5 cellular contexts compared by ENCODE assay signal in genomic region chr1:192986748-192987334, GRCh38.
DNase-seq lines count a peak whose midpoint lies in the region; ATAC-seq, FAIRE-seq and TF ChIP-seq lines count a peak whose summit lies in the region.
"Not testable (repeated sequence)": the region's sequence is repeated elsewhere in the genome, so short reads cannot be mapped to it uniquely, and the experiment has no call there.

No MANE protein-coding gene starts in this region.

- ATAC-seq in K562; stimulated activated effector memory CD8-positive, alpha-beta T cell treated with anti-CD3 and anti-CD28 coated beads, Interleukin-12 subunit alpha, Interleukin-12 subunit beta, amount 100 ng/mL, for 72 hours: not testable (repeated sequence)

- H3K36me3 Mint-ChIP-seq in activated T-cell treated with anti-CD3 and anti-CD28 coated beads, Interleukin-2, amount 50 U/mL, for 24 hours (ENCODE audit: low read depth) = peaks cover 10% of the 10 kb centered on the region
- not testable (repeated sequence) for H3K36me3 Mint-ChIP-seq in stimulated activated effector memory CD8-positive, alpha-beta T cell treated with anti-CD3 and anti-CD28 coated beads, Interleukin-12 subunit alpha, Interleukin-12 subunit beta, amount 100 ng/mL, for 72 hours

- not testable (repeated sequence) for H3K9me3 Mint-ChIP-seq in activated T-cell treated with anti-CD3 and anti-CD28 coated beads, Interleukin-2, amount 50 U/mL, for 24 hours; stimulated activated effector memory CD8-positive, alpha-beta T cell treated with anti-CD3 and anti-CD28 coated beads, Interleukin-12 subunit alpha, Interleukin-12 subunit beta, amount 100 ng/mL, for 72 hours

- not testable (repeated sequence) for DNase-seq in activated T-cell treated with anti-CD3 and anti-CD28 coated beads, Interleukin-2, amount 50 U/mL, for 24 hours; K562 (ENCODE audit: extremely low read depth in 1 of 4, low spot score in 3 of 4); stimulated activated effector memory CD8-positive, alpha-beta T cell treated with anti-CD3 and anti-CD28 coated beads, Interleukin-12 subunit alpha, Interleukin-12 subunit beta, amount 100 ng/mL, for 72 hours (ENCODE audit: low spot score in 2 of 2); testis

- H3K79me2 ChIP-seq in K562 (ENCODE audit: control insufficient read depth, insufficient read depth, low read length) = not testable (repeated sequence)

- TF ChIP-seq RAD21 in K562 (CRISPR knock-in tag; conservative IDR thresholded peaks at IDR 0.05 in 1 of 2, IDR thresholded peaks at IDR 0.05 in 1 of 2) = not testable (repeated sequence)

- not testable (repeated sequence) for BruUV-seq in K562 (replicated peaks; lab: Mats Ljungman, UMichigan)

- not testable (repeated sequence) for FAIRE-seq in K562 (lab: Jason Lieb, UNC)

- TF ChIP-seq POLR2A in K562 (conservative IDR thresholded peaks at IDR 0.05); testis (IDR thresholded peaks at IDR 0.05): not testable (repeated sequence)

- peak overlapping the region; percentile 22 for H3K27ac Mint-ChIP-seq in activated T-cell treated with anti-CD3 and anti-CD28 coated beads, Interleukin-2, amount 50 U/mL, for 24 hours
- peak overlapping the region; percentile 55 for H3K27ac Mint-ChIP-seq in stimulated activated effector memory CD8-positive, alpha-beta T cell treated with anti-CD3 and anti-CD28 coated beads, Interleukin-12 subunit alpha, Interleukin-12 subunit beta, amount 100 ng/mL, for 72 hours

- not testable (repeated sequence) for H3K9me3 ChIP-seq in K562 (replicated peaks; ENCODE audit: control insufficient read depth, insufficient read depth, low read depth, low read length); mucosa of rectum (ENCODE audit: control insufficient read depth in 2 of 2, low read length in 2 of 2); testis

- not testable (repeated sequence) for H3K4me3 ChIP-seq in K562; mucosa of rectum (ENCODE audit: low read length in 2 of 2)
- H3K4me3 ChIP-seq in testis = peak overlapping the region; percentile 8 to 31

- H3K36me3 ChIP-seq in K562 (ENCODE audit: control insufficient read depth, insufficient read depth, low read length) = peaks cover 14% of the 10 kb centered on the region
- not testable (repeated sequence) for H3K36me3 ChIP-seq in mucosa of rectum (ENCODE audit: control insufficient read depth in 2 of 2, insufficient read depth in 2 of 2, low read length in 2 of 2); testis (ENCODE audit: low read depth, missing control alignments)

- H2AFZ ChIP-seq in K562 (ENCODE audit: low read depth, low read length) = not testable (repeated sequence)

- POLR2A ChIA-PET in K562 (lab: Yijun Ruan, JAX) = interaction anchor here (2.6 kb wide), 1 partner anchor 9 kb away, joined by 20 read pairs; no protein-coding TSS in a partner anchor

- H3K27me3 Mint-ChIP-seq in activated T-cell treated with anti-CD3 and anti-CD28 coated beads, Interleukin-2, amount 50 U/mL, for 24 hours = not testable (repeated sequence)

- not testable (repeated sequence) for H3K27ac ChIP-seq in K562 (ENCODE audit: extremely low read depth, low read depth, low read length); testis
- H3K27ac ChIP-seq in mucosa of rectum (ENCODE audit: low read depth in 2 of 2, low read length in 2 of 2) = peak overlapping the region; percentile 16 to 18

- not testable (repeated sequence) for H3K9me1 ChIP-seq in K562 (ENCODE audit: control insufficient read depth, insufficient read depth, low read length)

- H3K4me3 Mint-ChIP-seq in activated T-cell treated with anti-CD3 and anti-CD28 coated beads, Interleukin-2, amount 50 U/mL, for 24 hours; stimulated activated effector memory CD8-positive, alpha-beta T cell treated with anti-CD3 and anti-CD28 coated beads, Interleukin-12 subunit alpha, Interleukin-12 subunit beta, amount 100 ng/mL, for 72 hours: not testable (repeated sequence)

- intact Hi-C loops in K562 (cut with micrococcal nuclease); testis (cut with DNase I; ENCODE audit: low total_unique reads): not testable (repeated sequence)

- CTCF ChIA-PET in K562 (lab: Yijun Ruan, JAX; ENCODE audit: low intra/inter-chr PET ratio) = not testable (repeated sequence)

- 95% methylated on average over 27 of the region's 38 CpGs for WGBS in K562 (ENCODE audit: insufficient coverage, low coverage, missing lambda C conversion rate)
- WGBS in testis, 2 donors = 72 to 76% methylated on average over 4 to 38 of the region's 38 CpGs

- not testable (repeated sequence) for TF ChIP-seq CTCF in K562 (IDR thresholded peaks at IDR 0.05 in 2 of 3, conservative IDR thresholded peaks at IDR 0.05 in 1 of 3; ENCODE audit: insufficient read depth in 2 of 3, low read depth in 1 of 3, low read length in 3 of 3); testis (IDR thresholded peaks at IDR 0.05)

- in situ Hi-C loops in K562 (cut with MboI) = not testable (repeated sequence)

- TF ChIP-seq EP300 in K562 (IDR thresholded peaks at IDR 0.05; ENCODE audit: low read length) = not testable (repeated sequence)

- H4K20me1 ChIP-seq in K562 (replicated peaks; ENCODE audit: control insufficient read depth, insufficient read depth, low read length) = not testable (repeated sequence)

- H3K4me1 ChIP-seq in K562 (replicated peaks in 1 of 2; ENCODE audit: control insufficient read depth in 2 of 2, insufficient read depth in 2 of 2, low read length in 2 of 2) = peaks cover 11 to 26% of the 10 kb centered on the region in 2 experiments; a peak in 3 of 5 replicates
- H3K4me1 ChIP-seq in mucosa of rectum (ENCODE audit: control insufficient read depth in 2 of 2, insufficient read depth in 2 of 2, low read length in 2 of 2); testis: not testable (repeated sequence)

- H3K4me2 ChIP-seq in K562 (ENCODE audit: insufficient read depth, low read length) = not testable (repeated sequence)

- peaks cover 38% of the 10 kb centered on the region for H3K4me1 Mint-ChIP-seq in activated T-cell treated with anti-CD3 and anti-CD28 coated beads, Interleukin-2, amount 50 U/mL, for 24 hours (ENCODE audit: low read depth)
- H3K4me1 Mint-ChIP-seq in stimulated activated effector memory CD8-positive, alpha-beta T cell treated with anti-CD3 and anti-CD28 coated beads, Interleukin-12 subunit alpha, Interleukin-12 subunit beta, amount 100 ng/mL, for 72 hours = peaks cover 27% of the 10 kb centered on the region

- not testable (repeated sequence) for H3K27me3 ChIP-seq in K562 (ENCODE audit: control insufficient read depth in 2 of 2, insufficient read depth in 2 of 2, low read length in 2 of 2); mucosa of rectum (ENCODE audit: control insufficient read depth in 2 of 2, insufficient read depth in 2 of 2, low read length in 2 of 2); testis

- not testable (repeated sequence) for H3K9ac ChIP-seq in K562 (ENCODE audit: insufficient read depth in 1 of 2, low read depth in 2 of 2, low read length in 2 of 2); mucosa of rectum (ENCODE audit: low read depth in 1 of 2, low read length in 2 of 2)

TF ChIP-seq in K562, 482 proteins besides CTCF, POLR2A, EP300 and RAD21:
- TF ChIP-seq RBM22 (IDR thresholded peaks at IDR 0.05; ENCODE audit: low read depth, low read length, poor library complexity, severe bottlenecking) (peak; percentile 48), ZBTB33 (CRISPR knock-in tag; IDR thresholded peaks at IDR 0.05) (peak; percentile 95), POLR2G (IDR thresholded peaks at IDR 0.05; ENCODE audit: low read depth, low read length) (peak; percentile 67)
